ENCODE assay signal across 29 cellular contexts in the genomic region with DNA sequence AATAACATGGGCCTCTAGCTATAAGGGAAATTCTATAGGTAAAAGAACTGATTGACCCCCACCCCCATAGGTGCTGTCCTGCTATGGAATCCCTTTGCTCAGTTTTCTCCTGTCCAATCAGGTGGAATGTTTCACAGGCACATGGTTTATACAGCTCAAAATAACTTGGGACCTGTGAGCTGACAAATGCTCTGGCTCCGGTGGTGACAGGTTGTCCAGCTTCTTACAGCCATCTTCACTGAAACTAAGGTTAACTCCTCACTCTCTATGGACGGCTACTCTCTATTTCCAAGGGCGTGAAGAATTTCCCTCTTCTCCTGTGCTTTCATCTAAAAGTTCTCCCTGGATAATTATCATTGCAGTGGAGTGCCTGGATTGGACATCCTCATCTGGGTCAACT. TPM values are rescaled to one million over a fixed set of nuclear protein-coding genes. Genes with fewer than 3 reads are reported as not detected.
DNase-seq lines count a peak whose midpoint lies in the region; ATAC-seq, FAIRE-seq and TF ChIP-seq lines count a peak whose summit lies in the region.
"Had no signal": no experiment of that assay in that cellular context is flagged by ENCODE, and none has a peak within 500 bp of the region (broad histone marks: within the 10 kb centered on the region; RNA-seq: fewer than 3 reads in every experiment).

A gene with protein sequence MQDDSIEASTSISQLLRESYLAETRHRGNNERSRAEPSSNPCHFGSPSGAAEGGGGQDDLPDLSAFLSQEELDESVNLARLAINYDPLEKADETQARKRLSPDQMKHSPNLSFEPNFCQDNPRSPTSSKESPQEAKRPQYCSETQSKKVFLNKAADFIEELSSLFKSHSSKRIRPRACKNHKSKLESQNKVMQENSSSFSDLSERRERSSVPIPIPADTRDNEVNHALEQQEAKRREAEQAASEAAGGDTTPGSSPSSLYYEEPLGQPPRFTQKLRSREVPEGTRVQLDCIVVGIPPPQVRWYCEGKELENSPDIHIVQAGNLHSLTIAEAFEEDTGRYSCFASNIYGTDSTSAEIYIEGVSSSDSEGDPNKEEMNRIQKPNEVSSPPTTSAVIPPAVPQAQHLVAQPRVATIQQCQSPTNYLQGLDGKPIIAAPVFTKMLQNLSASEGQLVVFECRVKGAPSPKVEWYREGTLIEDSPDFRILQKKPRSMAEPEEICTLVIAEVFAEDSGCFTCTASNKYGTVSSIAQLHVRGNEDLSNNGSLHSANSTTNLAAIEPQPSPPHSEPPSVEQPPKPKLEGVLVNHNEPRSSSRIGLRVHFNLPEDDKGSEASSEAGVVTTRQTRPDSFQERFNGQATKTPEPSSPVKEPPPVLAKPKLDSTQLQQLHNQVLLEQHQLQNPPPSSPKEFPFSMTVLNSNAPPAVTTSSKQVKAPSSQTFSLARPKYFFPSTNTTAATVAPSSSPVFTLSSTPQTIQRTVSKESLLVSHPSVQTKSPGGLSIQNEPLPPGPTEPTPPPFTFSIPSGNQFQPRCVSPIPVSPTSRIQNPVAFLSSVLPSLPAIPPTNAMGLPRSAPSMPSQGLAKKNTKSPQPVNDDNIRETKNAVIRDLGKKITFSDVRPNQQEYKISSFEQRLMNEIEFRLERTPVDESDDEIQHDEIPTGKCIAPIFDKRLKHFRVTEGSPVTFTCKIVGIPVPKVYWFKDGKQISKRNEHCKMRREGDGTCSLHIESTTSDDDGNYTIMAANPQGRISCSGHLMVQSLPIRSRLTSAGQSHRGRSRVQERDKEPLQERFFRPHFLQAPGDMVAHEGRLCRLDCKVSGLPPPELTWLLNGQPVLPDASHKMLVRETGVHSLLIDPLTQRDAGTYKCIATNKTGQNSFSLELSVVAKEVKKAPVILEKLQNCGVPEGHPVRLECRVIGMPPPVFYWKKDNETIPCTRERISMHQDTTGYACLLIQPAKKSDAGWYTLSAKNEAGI (N-terminal part only) (plus strand): TSS at position 177 of the 400 bp plus-strand sequence. CDS start 11,951 bp downstream, outside the sequence.

- H3F3A ChIP-seq in PC-3 (ENCODE audit: low read length, unreplicated experiment): peaks cover 16% of the 10 kb centered on the region
- H3F3A ChIP-seq in neural progenitor cell (ENCODE audit: low read depth): no peaks in the 10 kb centered on the region

- CTCF ChIA-PET in PC-3 (lab: Charles Lee): no interaction called here

- intact Hi-C loops in PC-3 (cut with micrococcal nuclease) (no loop called here), testis (cut with DNase I; ENCODE audit: low total_unique reads) (no loop called here)

- no peak for TF ChIP-seq POLR2A in testis (IDR thresholded peaks at IDR 0.05)

- no peak for DNase-seq in PC-3
- peak in 1 of 2 donors; percentile 65 for DNase-seq in cardiac muscle cell (ENCODE audit: low read depth in 1 of 2, low spot score in 1 of 2)
- DNase-seq in neural progenitor cell (ENCODE audit: low spot score): no peak
- no peak for DNase-seq in testis
- DNase-seq in activated CD8-positive, alpha-beta memory T cell treated with anti-CD3 and anti-CD28 coated beads, Interleukin-2, amount 50 U/mL, for 4 hours: no peak
- DNase-seq in RCC 7860 (ENCODE audit: low spot score): no peak
- DNase-seq: activated CD4-positive, alpha-beta T cell treated with anti-CD3 and anti-CD28 coated beads, Interleukin-2, amount 10 ng/mL, durations not matched to agents 24 days and 14 days; activated naive CD4-positive, alpha-beta T cell treated with anti-CD3 and anti-CD28 coated beads, Interleukin-2, amount 50 U/mL, for 16 hours; aorta; central memory CD4-positive, alpha-beta T cell; dorsolateral prefrontal cortex; foreskin keratinocyte; H7; hypothalamus; KG1; lower lobe of right lung; NCI-H1092; NCI-H2029; NCI-H345; NCI-H774; nucleus accumbens; right lobe of liver; T-cell; upper lobe of right lung had no signal

- peaks cover 14% of the 10 kb centered on the region for H3K79me2 ChIP-seq in ACC112 (ENCODE audit: control insufficient read depth, insufficient read depth, low read length, unreplicated experiment)
- peaks cover 24% of the 10 kb centered on the region for H3K79me2 ChIP-seq in PC-3 (ENCODE audit: low read length)
- H3K79me2 ChIP-seq in neural progenitor cell (ENCODE audit: low read depth): no peaks in the 10 kb centered on the region

- H3K9ac ChIP-seq in PC-3 (ENCODE audit: low read length): no peak within 1 kb of the TSS
- no peak within 1 kb of the TSS for H3K9ac ChIP-seq in neural progenitor cell

- H3K27me3 ChIP-seq in ACC112 (ENCODE audit: insufficient read depth, low read length) (no peaks in the 10 kb centered on the region), PC-3 (ENCODE audit: low read length) (no peaks in the 10 kb centered on the region), cardiac muscle cell (no peaks in the 10 kb centered on the region), neural progenitor cell (no peaks in the 10 kb centered on the region), testis (no peaks in the 10 kb centered on the region)
- H3K27me3 ChIP-seq: dorsolateral prefrontal cortex, foreskin keratinocyte, right lobe of liver, upper lobe of right lung had no signal

- no peaks in the 10 kb centered on the region for H3K36me3 ChIP-seq in ACC112 (ENCODE audit: insufficient read depth, low read length)
- H3K36me3 ChIP-seq in PC-3 (ENCODE audit: low read depth, low read length): 0 out of 2 replicates have a peak, but pooled peaks cover 9% of the 10 kb centered on the region
- no peaks in the 10 kb centered on the region for H3K36me3 ChIP-seq in cardiac muscle cell
- H3K36me3 ChIP-seq in neural progenitor cell: no peaks in the 10 kb centered on the region
- no peaks in the 10 kb centered on the region for H3K36me3 ChIP-seq in testis (ENCODE audit: low read depth, missing control alignments)
- H3K36me3 ChIP-seq: lower lobe of right lung, right lobe of liver, upper lobe of right lung had no signal

- BruUV-seq in PC-3 (replicated peaks; lab: Mats Ljungman, UMichigan): no TSS peak

- TF ChIP-seq CTCF in PC-3 (conservative IDR thresholded peaks at IDR 0.05; ENCODE audit: low read depth, low read length): no peak
- no peak for TF ChIP-seq CTCF in cardiac muscle cell (IDR thresholded peaks at IDR 0.05; ENCODE audit: low read depth, low read length)
- no peak for TF ChIP-seq CTCF in neural progenitor cell (IDR thresholded peaks at IDR 0.05)
- TF ChIP-seq CTCF in testis (IDR thresholded peaks at IDR 0.05): no peak

- no peak within 1 kb of the TSS for H3K27ac Mint-ChIP-seq in neural progenitor cell
- H3K27ac Mint-ChIP-seq: activated CD4-positive, alpha-beta T cell treated with anti-CD3 and anti-CD28 coated beads, Interleukin-2, amount 10 ng/mL, durations not matched to agents 24 days and 14 days; T-cell had no signal

- WGBS in testis, 2 donors: 82 to 83% methylated on average over 3 of the region's 3 CpGs

- H3K4me1 ChIP-seq in ACC112 (ENCODE audit: control insufficient read depth, insufficient read depth, low read length, unreplicated experiment): peaks cover 50% of the 10 kb centered on the region
- peaks cover 38% of the 10 kb centered on the region for H3K4me1 ChIP-seq in PC-3 (ENCODE audit: insufficient read depth, low read length)
- H3K4me1 ChIP-seq in cardiac muscle cell (ENCODE audit: low read depth): peaks cover 20% of the 10 kb centered on the region
- H3K4me1 ChIP-seq in neural progenitor cell: no peaks in the 10 kb centered on the region
- no peaks in the 10 kb centered on the region for H3K4me1 ChIP-seq in testis
- H3K4me1 ChIP-seq: lower lobe of right lung had no signal

- H3K27me3 Mint-ChIP-seq in neural progenitor cell (ENCODE audit: insufficient read depth, low read depth): no peaks in the 10 kb centered on the region

- no peaks in the 10 kb centered on the region for H3K36me3 Mint-ChIP-seq in neural progenitor cell
- H3K36me3 Mint-ChIP-seq: T-cell had no signal

- ATAC-seq in PC-3: no peak
- no peak for ATAC-seq in HG03442 (IDR thresholded peaks at IDR 0.05; ENCODE audit: unreplicated experiment)
- ATAC-seq: foreskin keratinocyte, lower lobe of right lung, right lobe of liver, T-cell, upper lobe of right lung had no signal

- POLR2A ChIA-PET in PC-3 (lab: Charles Lee; ENCODE audit: unreplicated experiment): no interaction called here

- no peaks in the 10 kb centered on the region for H4K20me1 ChIP-seq in PC-3 (ENCODE audit: low read length)
- no peaks in the 10 kb centered on the region for H4K20me1 ChIP-seq in neural progenitor cell (ENCODE audit: low read depth)

- no peak within 1 kb of the TSS for H2AFZ ChIP-seq in ACC112 (ENCODE audit: low read length, unreplicated experiment)
- H2AFZ ChIP-seq in PC-3 (ENCODE audit: low read length): no peak within 1 kb of the TSS
- H2AFZ ChIP-seq in neural progenitor cell (replicated peaks): peak within 1 kb of the TSS; percentile 69

- no peaks in the 10 kb centered on the region for H3K4me1 Mint-ChIP-seq in neural progenitor cell
- H3K4me1 Mint-ChIP-seq: activated CD4-positive, alpha-beta T cell treated with anti-CD3 and anti-CD28 coated beads, Interleukin-2, amount 10 ng/mL, durations not matched to agents 24 days and 14 days; T-cell had no signal

- no peak within 1 kb of the TSS for H3K4me3 Mint-ChIP-seq in neural progenitor cell
- H3K4me3 Mint-ChIP-seq: activated CD4-positive, alpha-beta T cell treated with anti-CD3 and anti-CD28 coated beads, Interleukin-2, amount 10 ng/mL, durations not matched to agents 24 days and 14 days; T-cell had no signal

- no peaks in the 10 kb centered on the region for H3K9me3 ChIP-seq in PC-3 (ENCODE audit: low read length)
- H3K9me3 ChIP-seq in cardiac muscle cell (ENCODE audit: low read depth): no peaks in the 10 kb centered on the region
- H3K9me3 ChIP-seq in neural progenitor cell (ENCODE audit: low read depth): no peaks in the 10 kb centered on the region
- no peaks in the 10 kb centered on the region for H3K9me3 ChIP-seq in testis
- H3K9me3 ChIP-seq: lower lobe of right lung, right lobe of liver, upper lobe of right lung had no signal

- no peaks in the 10 kb centered on the region for H3K9me3 Mint-ChIP-seq in neural progenitor cell
- H3K9me3 Mint-ChIP-seq: activated CD4-positive, alpha-beta T cell treated with anti-CD3 and anti-CD28 coated beads, Interleukin-2, amount 10 ng/mL, durations not matched to agents 24 days and 14 days; T-cell had no signal

- H3K9me2 ChIP-seq in PC-3 (replicated peaks; ENCODE audit: low read length): no peaks in the 10 kb centered on the region

- no peak for FAIRE-seq in RCC 7860 (lab: Jason Lieb, UNC)
- FAIRE-seq: TTC549 had no signal

- peak within 1 kb of the TSS; percentile 14; the same call in 1 of the 2 replicates for H3K27ac ChIP-seq in ACC112 (ENCODE audit: low read depth, low read length)
- no peak within 1 kb of the TSS for H3K27ac ChIP-seq in PC-3 (ENCODE audit: low read length)
- peak within 1 kb of the TSS; percentile 64 for H3K27ac ChIP-seq in cardiac muscle cell
- H3K27ac ChIP-seq in neural progenitor cell: no peak within 1 kb of the TSS
- H3K27ac ChIP-seq in testis: no peak within 1 kb of the TSS
- H3K27ac ChIP-seq: C4-2B, dorsolateral prefrontal cortex, foreskin keratinocyte, lower lobe of right lung, right lobe of liver, upper lobe of right lung had no signal

- H3K4me2 ChIP-seq in PC-3 (ENCODE audit: low read length) (peak within 1 kb of the TSS; percentile 72), neural progenitor cell (no peak within 1 kb of the TSS)

- peak within 1 kb of the TSS; percentile 73 for H3K4me3 ChIP-seq in ACC112 (ENCODE audit: low read depth, low read length)
- H3K4me3 ChIP-seq in PC-3 (ENCODE audit: low read length): no peak within 1 kb of the TSS
- peak within 1 kb of the TSS; percentile 5 for H3K4me3 ChIP-seq in cardiac muscle cell
- no peak within 1 kb of the TSS for H3K4me3 ChIP-seq in neural progenitor cell
- H3K4me3 ChIP-seq in testis: no peak within 1 kb of the TSS
- H3K4me3 ChIP-seq: dorsolateral prefrontal cortex, lower lobe of right lung, right lobe of liver, upper lobe of right lung had no signal

RNA-seq across cellular contexts. Expression of the gene that starts here (rescaled TPM):
- total RNA-seq in PC-3 (2014; rRNA removed) (6.0 and 7.1 TPM in 2 replicates), cardiac muscle cell (3.9 and 5.3 TPM in 2 replicates), neural progenitor cell (ENCODE audit: low replicate concordance) (not detected in 2 replicates), testis (1 to 10 TPM; 1.5 to 1.8 TPM)
- polyA plus RNA-seq in cardiac muscle cell (3.9 and 4.0 TPM in 2 replicates), testis (ENCODE audit: insufficient read depth, low read depth, low replicate concordance) (2.3 TPM)
- total RNA-seq: activated CD4-positive, alpha-beta T cell treated with anti-CD3 and anti-CD28 coated beads, Interleukin-2, amount 10 ng/mL, durations not matched to agents 24 days and 14 days; foreskin keratinocyte; H7; lower lobe of right lung; subcutaneous adipose tissue; T-cell; upper lobe of right lung had no signal

Comparison
In these comparisons a context has a peak if more than half of its experiments do, and no peak if none do; other contexts are left out.
1. H3K27ac ChIP-seq: peak in ACC112 (single experiment) and cardiac muscle cell (single experiment); none in PC-3 (single experiment), neural progenitor cell (single experiment) and testis (0 of 2).
2. H3K4me3 ChIP-seq: peak in ACC112 (single experiment) and cardiac muscle cell (single experiment); none in PC-3 (single experiment), neural progenitor cell (single experiment) and testis (0 of 2).